Comparison of ENCODE assay signal across 8 cellular contexts in the genomic region with DNA sequence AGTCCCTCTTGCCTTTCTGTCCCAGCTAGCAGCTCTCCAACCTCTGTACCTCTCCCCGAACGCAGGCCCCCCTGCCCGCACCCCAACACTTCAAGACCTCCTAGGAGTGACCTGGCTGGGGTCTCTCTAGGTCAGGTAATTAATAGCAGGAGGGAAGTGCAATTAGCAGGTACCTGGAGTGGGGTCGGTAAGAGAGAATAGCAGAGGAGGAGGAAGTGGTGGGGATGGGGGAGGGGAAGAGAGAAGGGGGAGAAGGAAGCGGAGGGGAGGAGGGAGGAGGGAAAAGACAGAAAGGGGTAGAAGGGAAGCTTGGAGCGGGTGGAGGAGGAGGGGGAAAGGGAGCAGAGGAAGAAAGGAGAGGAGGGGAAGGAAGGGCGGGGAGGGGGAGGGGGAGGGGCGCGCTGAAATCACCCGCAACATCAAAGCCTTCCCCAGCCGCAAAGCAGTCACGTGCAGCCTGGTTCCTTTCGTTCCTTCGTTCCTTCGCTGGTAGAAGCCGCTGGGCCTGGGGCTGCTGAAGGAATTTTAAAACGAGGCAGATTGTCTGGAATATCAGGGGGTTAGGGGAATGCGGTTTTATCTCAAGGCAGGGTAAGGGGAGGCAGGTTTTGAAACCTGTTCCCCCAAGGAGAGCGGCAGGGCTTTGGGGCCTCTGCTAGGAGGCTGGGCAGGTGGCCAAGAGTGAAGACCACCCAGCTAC. TPM values are rescaled to one million over a fixed set of nuclear protein-coding genes. Genes with fewer than 3 reads are reported as not detected.
A peak's percentile ranks its signal among the peaks of the same experiment; 100 is the strongest.
DNase-seq lines count a peak whose midpoint lies in the region; ATAC-seq and TF ChIP-seq lines count a peak whose summit lies in the region.

No MANE protein-coding gene starts in this region.

- H3K79me2 ChIP-seq in mammary epithelial cell (ENCODE audit: insufficient read depth, low read length), result no peaks in the 10 kb centered on the region
- H3K79me2 ChIP-seq in PC-3 (ENCODE audit: low read length), result no peaks in the 10 kb centered on the region

- H3K4me2 ChIP-seq in mammary epithelial cell (ENCODE audit: insufficient read depth, low read depth, low read length) (no peak overlapping the region), PC-3 (ENCODE audit: low read length) (no peak overlapping the region)

- in situ Hi-C loops in mammary epithelial cell (cut with MboI; ENCODE audit: low sequenced_read_pairs in 2 of 2), result no loop called here

- CTCF ChIA-PET in mammary epithelial cell (lab: Charles Lee; ENCODE audit: low non-redundant PET), result no interaction called here
- CTCF ChIA-PET in PC-3 (lab: Charles Lee), result no interaction called here

- H2AFZ ChIP-seq in mammary epithelial cell (ENCODE audit: low read depth, low read length) (no peak overlapping the region), PC-3 (ENCODE audit: low read length) (no peak overlapping the region)

- H3K27ac ChIP-seq in breast epithelium (no peak overlapping the region), mammary epithelial cell (ENCODE audit: insufficient read depth, low read depth, low read length) (no peak overlapping the region), upper lobe of left lung (peak overlapping the region in 1 of 4 donors; percentile 35), PC-3 (ENCODE audit: low read length) (no peak overlapping the region)

- POLR2A ChIA-PET in PC-3 (lab: Charles Lee; ENCODE audit: unreplicated experiment), result no interaction called here

- peak overlapping the region; percentile 4 to 11 (median 4) for H3K4me3 ChIP-seq in breast epithelium
- H3K4me3 ChIP-seq in mammary epithelial cell (replicated peaks in 1 of 3; ENCODE audit: insufficient read depth in 1 of 3, low read depth in 2 of 3, low read length in 3 of 3), result no peak overlapping the region
- peak overlapping the region in 2 of 4 donors; percentile 22 to 23 for H3K4me3 ChIP-seq in upper lobe of left lung
- no peak overlapping the region for H3K4me3 ChIP-seq in PC-3 (ENCODE audit: low read length)

- H3K36me3 ChIP-seq in breast epithelium (no peaks in the 10 kb centered on the region), mammary epithelial cell (ENCODE audit: insufficient read depth, low read length) (no peaks in the 10 kb centered on the region), upper lobe of left lung (no peaks in the 10 kb centered on the region), PC-3 (ENCODE audit: low read depth, low read length) (no peaks in the 10 kb centered on the region)

- BruUV-seq in mammary epithelial cell (replicated peaks; lab: Mats Ljungman, UMichigan) (no TSS peak), PC-3 (replicated peaks; lab: Mats Ljungman, UMichigan) (no TSS peak)

- H3F3A ChIP-seq in PC-3 (ENCODE audit: low read length, unreplicated experiment), result no peaks in the 10 kb centered on the region

- dilution Hi-C loops in mammary epithelial cell (cut with HindIII; ENCODE audit: low sequenced_read_pairs), result no loop called here

- H3K4me1 ChIP-seq in breast epithelium (peaks cover 0 to 5% of the 10 kb centered on the region in 2 donors), mammary epithelial cell (ENCODE audit: insufficient read depth, low read length) (peaks cover 17% of the 10 kb centered on the region), upper lobe of left lung (peaks cover 19 to 27% (median 21%) of the 10 kb centered on the region in 4 donors), PC-3 (ENCODE audit: insufficient read depth, low read length) (no peaks in the 10 kb centered on the region)

- H3K9me2 ChIP-seq in PC-3 (replicated peaks; ENCODE audit: low read length), result no peaks in the 10 kb centered on the region

- H3K9ac ChIP-seq in mammary epithelial cell (ENCODE audit: insufficient read depth, low read length) (no peak overlapping the region), PC-3 (ENCODE audit: low read length) (no peak overlapping the region)

- TF ChIP-seq EP300 in upper lobe of left lung (IDR thresholded peaks at IDR 0.05), result no peak

- intact Hi-C loops in breast epithelium (cut with DNase I; ENCODE audit: low total_unique reads) (loop anchor here (2.0 kb wide), 1 partner anchor 73 kb away; no protein-coding TSS in a partner anchor), mammary epithelial cell (cut with micrococcal nuclease) (loop anchor here (1.0 kb wide), 1 partner anchor 15 kb away; no protein-coding TSS in a partner anchor), PC-3 (cut with micrococcal nuclease) (no loop called here)

- ATAC-seq in upper lobe of left lung (ENCODE audit: low FRiP score in 2 of 2) (peak in 1 of 2 donors; percentile 8), PC-3 (no peak), GM18502 (IDR thresholded peaks at IDR 0.05; ENCODE audit: poor library complexity, unreplicated experiment) (no peak), HG02852 (IDR thresholded peaks at IDR 0.05; ENCODE audit: unreplicated experiment) (no peak)

- H4K20me1 ChIP-seq in mammary epithelial cell (ENCODE audit: insufficient read depth, low read length) (no peaks in the 10 kb centered on the region), PC-3 (ENCODE audit: low read length) (no peaks in the 10 kb centered on the region)

- WGBS in mammary epithelial cell (ENCODE audit: low coverage, missing lambda C conversion rate), result 64% methylated on average over 5 of the region's 19 CpGs
- WGBS in upper lobe of left lung, 2 donors, result 15 to 23% methylated on average over 17 to 18 of the region's 19 CpGs

- TF ChIP-seq CTCF in breast epithelium (IDR thresholded peaks at IDR 0.05), result no peak
- no peak for TF ChIP-seq CTCF in mammary epithelial cell (conservative IDR thresholded peaks at IDR 0.05 in 1 of 2, IDR thresholded peaks at IDR 0.05 in 1 of 2; ENCODE audit: extremely low read depth in 1 of 2, insufficient read depth in 1 of 2, low read depth in 1 of 2, low read length in 2 of 2)
- TF ChIP-seq CTCF in upper lobe of left lung (IDR thresholded peaks at IDR 0.05), result no peak
- TF ChIP-seq CTCF in PC-3 (conservative IDR thresholded peaks at IDR 0.05; ENCODE audit: low read depth, low read length), result no peak

- TF ChIP-seq POLR2A in breast epithelium (IDR thresholded peaks at IDR 0.05) (no peak), upper lobe of left lung (IDR thresholded peaks at IDR 0.05) (no peak)

- DNase-seq in breast epithelium (ENCODE audit: low spot score in 2 of 2) (no peak), mammary epithelial cell (no peak), activated T-cell treated with anti-CD3 and anti-CD28 coated beads for 4 hours (peak; percentile 27), left kidney (ENCODE audit: low read depth, low spot score) (peak; percentile 83), upper lobe of left lung (peak; percentile 48), PC-3 (no peak)

- no peaks in the 10 kb centered on the region for H3K27me3 ChIP-seq in breast epithelium
- no peaks in the 10 kb centered on the region for H3K27me3 ChIP-seq in mammary epithelial cell (ENCODE audit: insufficient read depth, low read length)
- H3K27me3 ChIP-seq in upper lobe of left lung, result no peaks in the 10 kb centered on the region
- no peaks in the 10 kb centered on the region for H3K27me3 ChIP-seq in PC-3 (ENCODE audit: low read length)

- no peaks in the 10 kb centered on the region for H3K9me3 ChIP-seq in breast epithelium
- no peaks in the 10 kb centered on the region for H3K9me3 ChIP-seq in mammary epithelial cell (replicated peaks; ENCODE audit: insufficient read depth, low read length)
- no peaks in the 10 kb centered on the region for H3K9me3 ChIP-seq in upper lobe of left lung
- H3K9me3 ChIP-seq in PC-3 (ENCODE audit: low read length), result no peaks in the 10 kb centered on the region

RNA-seq across cellular contexts. Expression of a gene that starts 29.3 kb away (rescaled TPM):
- total RNA-seq in breast epithelium (10 to 100 TPM; 24.2 to 43.3 (median 36.1) TPM), mammary epithelial cell (10 to 100 TPM; 49.2 to 62.5 TPM), upper lobe of left lung (10 to 100 TPM; 27.5 to 49.9 (median 45.1) TPM), PC-3 (2014; rRNA removed) (36.0 and 37.0 TPM in 2 replicates)
- 26.0 TPM for polyA plus RNA-seq in mammary epithelial cell
- polyA minus RNA-seq in mammary epithelial cell, result 64.9 TPM

Comparison
In these comparisons a context has a peak if more than half of its experiments do, and no peak if none do; other contexts are left out.
1. H3K4me3 ChIP-seq: peak in breast epithelium (3 of 3); none in mammary epithelial cell (0 of 3) and PC-3 (single experiment).
2. DNase-seq: peak in activated T-cell treated with anti-CD3 and anti-CD28 coated beads for 4 hours (single experiment), left kidney (single experiment) and upper lobe of left lung (2 of 2); none in breast epithelium (0 of 2), mammary epithelial cell (single experiment) and PC-3 (single experiment).